31 cellular contexts compared by ENCODE assay signal in the genomic region with DNA sequence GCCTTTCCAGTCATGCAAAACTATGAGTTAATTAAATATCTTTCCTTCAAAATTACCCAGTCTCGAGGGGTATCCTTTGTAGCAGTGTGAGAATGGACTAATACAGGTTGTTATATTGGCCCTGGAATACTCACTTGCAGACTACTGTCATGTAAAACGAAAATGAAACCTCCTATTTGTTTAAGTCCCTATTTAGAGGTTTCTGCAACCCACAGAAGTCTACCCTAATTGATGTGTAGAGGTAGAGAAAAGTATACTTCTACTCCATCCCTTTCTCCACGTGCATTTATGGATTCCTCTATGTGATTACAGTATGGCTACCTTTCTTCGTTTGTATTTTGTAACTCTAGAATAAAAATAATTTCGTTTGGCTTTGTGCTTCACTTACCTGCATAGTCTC.
DNase-seq lines count a peak whose midpoint lies in the region; ATAC-seq and TF ChIP-seq lines count a peak whose summit lies in the region.
"Had no signal": no experiment of that assay in that cellular context is flagged by ENCODE, and none has a peak within 500 bp of the region (broad histone marks: within the 10 kb centered on the region; RNA-seq: fewer than 3 reads in every experiment).

No MANE protein-coding gene starts in this region.

- H3K4me1 ChIP-seq in OCI-LY3 (ENCODE audit: low read length), result 0 out of 2 replicates have a peak, but pooled peaks cover 8% of the 10 kb centered on the region
- no peaks in the 10 kb centered on the region for H3K4me1 ChIP-seq in right atrium auricular region
- H3K4me1 ChIP-seq: left ventricle myocardium inferior, pancreas, tibial artery had no signal

- no peak for DNase-seq in HuH-7 (ENCODE audit: low spot score)
- DNase-seq in right atrium auricular region (ENCODE audit: low spot score), result no peak
- DNase-seq in HFFc6, result no peak
- DNase-seq: activated CD4-positive, alpha-beta memory T cell treated with anti-CD3 and anti-CD28 coated beads for 36 hours; activated CD4-positive, CD25-positive, alpha-beta regulatory T cell; activated naive CD8-positive, alpha-beta T cell treated with anti-CD3 and anti-CD28 coated beads, Interleukin-2, amount 10 ng/mL, durations not matched to agents 7 days and 5 days; CD4-positive, alpha-beta memory T cell; DMS153; foreskin melanocyte; H7; KBM-7; left ventricle myocardium inferior; natural killer cell; NCI-H1092; NCI-H2081; NCI-H345; pancreas; right cardiac atrium; SK-N-SH; stimulated activated CD4-positive, alpha-beta T cell treated with anti-CD3 and anti-CD28 coated beads, Interleukin-12 subunit alpha, Interleukin-12 subunit beta, amount 100 ng/mL, for 4 hours; stimulated activated CD4-positive, alpha-beta T cell treated with anti-CD3 and anti-CD28 coated beads, Interleukin-4, amount 100 ng/mL, for 4 hours; tibial artery had no signal

- no peaks in the 10 kb centered on the region for H3K4me1 Mint-ChIP-seq in HFFc6 (ENCODE audit: low read depth)
- H3K4me1 Mint-ChIP-seq: activated naive CD8-positive, alpha-beta T cell treated with anti-CD3 and anti-CD28 coated beads, Interleukin-2, amount 10 ng/mL, durations not matched to agents 7 days and 5 days; CD4-positive, alpha-beta memory T cell; mesothelial cell of epicardium; natural killer cell had no signal

- no peak overlapping the region for H3K4me3 Mint-ChIP-seq in HFFc6
- H3K4me3 Mint-ChIP-seq: activated CD4-positive, alpha-beta memory T cell treated with anti-CD3 and anti-CD28 coated beads for 36 hours; activated naive CD8-positive, alpha-beta T cell treated with anti-CD3 and anti-CD28 coated beads, Interleukin-2, amount 10 ng/mL, durations not matched to agents 7 days and 5 days; mesothelial cell of epicardium; natural killer cell; stimulated activated naive CD8-positive, alpha-beta T cell treated with anti-CD3 and anti-CD28 coated beads, Interleukin-15, Interleukin-2, amounts not matched to agents 100 ng/mL and 50 ng/mL, for 24 hours had no signal

- H3K4me2 ChIP-seq in OCI-LY3 (ENCODE audit: low read length), result peak overlapping the region; percentile 77
- H3K4me2 ChIP-seq: hepatocyte, SK-N-SH had no signal

- H3K9ac ChIP-seq in OCI-LY3 (ENCODE audit: low read length), result peak overlapping the region; percentile 16; the same call in 1 of the 2 replicates
- H3K9ac ChIP-seq: SK-N-SH had no signal

- ATAC-seq in GM18511 (IDR thresholded peaks at IDR 0.05; ENCODE audit: unreplicated experiment) (peak; percentile 78), GM21360 (IDR thresholded peaks at IDR 0.05; ENCODE audit: unreplicated experiment) (peak; percentile 84), HG03439 (IDR thresholded peaks at IDR 0.05; ENCODE audit: unreplicated experiment) (peak; percentile 81), GM21423 (IDR thresholded peaks at IDR 0.05; ENCODE audit: unreplicated experiment) (no peak)
- ATAC-seq: GM12878, natural killer cell, pancreas, right cardiac atrium had no signal

- peaks cover 22% of the 10 kb centered on the region for H3K9me3 Mint-ChIP-seq in HFFc6
- H3K9me3 Mint-ChIP-seq: activated CD4-positive, alpha-beta memory T cell treated with anti-CD3 and anti-CD28 coated beads for 36 hours; activated naive CD8-positive, alpha-beta T cell treated with anti-CD3 and anti-CD28 coated beads, Interleukin-2, amount 10 ng/mL, durations not matched to agents 7 days and 5 days; mesothelial cell of epicardium had no signal

- H3K36me3 ChIP-seq in OCI-LY3 (replicated peaks; ENCODE audit: low read depth, low read length) (no peaks in the 10 kb centered on the region), right atrium auricular region (no peaks in the 10 kb centered on the region)
- H3K36me3 ChIP-seq: left ventricle myocardium inferior, pancreas, tibial artery had no signal

- H3K27ac ChIP-seq in OCI-LY3 (ENCODE audit: low read length), result no peak overlapping the region
- no peak overlapping the region for H3K27ac ChIP-seq in right atrium auricular region
- H3K27ac ChIP-seq: hepatocyte, left ventricle myocardium inferior, pancreas, tibial artery had no signal

- no peak overlapping the region for H3K27ac Mint-ChIP-seq in HFFc6
- H3K27ac Mint-ChIP-seq: activated CD4-positive, alpha-beta memory T cell treated with anti-CD3 and anti-CD28 coated beads for 36 hours; activated naive CD8-positive, alpha-beta T cell treated with anti-CD3 and anti-CD28 coated beads, Interleukin-2, amount 10 ng/mL, durations not matched to agents 7 days and 5 days; mesothelial cell of epicardium; natural killer cell; stimulated activated naive CD8-positive, alpha-beta T cell treated with anti-CD3 and anti-CD28 coated beads, Interleukin-15, Interleukin-2, amounts not matched to agents 100 ng/mL and 50 ng/mL, for 24 hours had no signal

- H3K4me3 ChIP-seq in OCI-LY3 (ENCODE audit: low read length) (peak overlapping the region; percentile 69), right atrium auricular region (no peak overlapping the region)
- H3K4me3 ChIP-seq: GM12878, hepatocyte, left ventricle myocardium inferior, pancreas, tibial artery had no signal

- H3K9me3 ChIP-seq in OCI-LY3 (ENCODE audit: insufficient read depth, low read length), result no peaks in the 10 kb centered on the region
- H3K9me3 ChIP-seq in right atrium auricular region, result no peaks in the 10 kb centered on the region
- H3K9me3 ChIP-seq: left ventricle myocardium inferior, pancreas, SK-N-SH, tibial artery had no signal

- no peaks in the 10 kb centered on the region for H3K27me3 Mint-ChIP-seq in HFFc6 (ENCODE audit: insufficient read depth)
- H3K27me3 Mint-ChIP-seq: activated CD4-positive, alpha-beta memory T cell treated with anti-CD3 and anti-CD28 coated beads for 36 hours; activated naive CD8-positive, alpha-beta T cell treated with anti-CD3 and anti-CD28 coated beads, Interleukin-2, amount 10 ng/mL, durations not matched to agents 7 days and 5 days; CD4-positive, alpha-beta memory T cell; stimulated activated naive CD8-positive, alpha-beta T cell treated with anti-CD3 and anti-CD28 coated beads, Interleukin-15, Interleukin-2, amounts not matched to agents 100 ng/mL and 50 ng/mL, for 24 hours had no signal

- H2AFZ ChIP-seq in OCI-LY3 (ENCODE audit: low read depth, low read length), result peak overlapping the region; percentile 94
- H2AFZ ChIP-seq: hepatocyte had no signal

- H3K27me3 ChIP-seq in OCI-LY3 (ENCODE audit: low read depth, low read length), result no peaks in the 10 kb centered on the region
- H3K27me3 ChIP-seq in right atrium auricular region, result no peaks in the 10 kb centered on the region
- H3K27me3 ChIP-seq: hepatocyte, pancreas, tibial artery had no signal

- H4K20me1 ChIP-seq in OCI-LY3 (ENCODE audit: insufficient read depth, low read length), result no peaks in the 10 kb centered on the region

- TF ChIP-seq CTCF in OCI-LY3 (IDR thresholded peaks at IDR 0.05; ENCODE audit: low read depth, low read length) (no peak), right atrium auricular region (IDR thresholded peaks at IDR 0.05) (no peak), HFFc6 (IDR thresholded peaks at IDR 0.05) (no peak)

- H3K79me2 ChIP-seq in OCI-LY3 (ENCODE audit: low read length), result no peaks in the 10 kb centered on the region
- H3K79me2 ChIP-seq: hepatocyte had no signal

- no peaks in the 10 kb centered on the region for H3K36me3 Mint-ChIP-seq in HFFc6 (ENCODE audit: low read depth)
- H3K36me3 Mint-ChIP-seq: activated CD4-positive, alpha-beta memory T cell treated with anti-CD3 and anti-CD28 coated beads for 36 hours; activated naive CD8-positive, alpha-beta T cell treated with anti-CD3 and anti-CD28 coated beads, Interleukin-2, amount 10 ng/mL, durations not matched to agents 7 days and 5 days; CD4-positive, alpha-beta memory T cell; mesothelial cell of epicardium; natural killer cell had no signal
